Comparison of ENCODE assay signal across 14 cellular contexts in genomic region chr18:9771977-9772660, GRCh38.
DNase-seq lines count a peak whose midpoint lies in the region; ATAC-seq, FAIRE-seq and TF ChIP-seq lines count a peak whose summit lies in the region.
"Had no signal": no experiment of that assay in that cellular context is flagged by ENCODE, and none has a peak within 500 bp of the region (broad histone marks: within the 10 kb centered on the region; RNA-seq: fewer than 3 reads in every experiment).

No MANE protein-coding gene starts in this region.

- no peaks in the 10 kb centered on the region for H3K36me3 Mint-ChIP-seq in stimulated activated effector memory CD8-positive, alpha-beta T cell treated with anti-CD3 and anti-CD28 coated beads, Interleukin-12 subunit alpha, Interleukin-12 subunit beta, amount 100 ng/mL, for 72 hours

- 63% methylated on average over 14 of the region's 14 CpGs for WGBS in HepG2 (ENCODE audit: low lambda C conversion rate)

- TF ChIP-seq RAD21 in HepG2 (CRISPR knock-in tag; IDR thresholded peaks at IDR 0.05), result no peak

- H4K20me1 ChIP-seq in OCI-LY7 (ENCODE audit: insufficient read depth, low read length) (no peaks in the 10 kb centered on the region), HepG2 (ENCODE audit: insufficient read depth, low read length) (no peaks in the 10 kb centered on the region)

- no peaks in the 10 kb centered on the region for H3K4me1 Mint-ChIP-seq in stimulated activated effector memory CD8-positive, alpha-beta T cell treated with anti-CD3 and anti-CD28 coated beads, Interleukin-12 subunit alpha, Interleukin-12 subunit beta, amount 100 ng/mL, for 72 hours

- no peak overlapping the region for H3K4me2 ChIP-seq in OCI-LY7 (ENCODE audit: low read length)
- 0 out of 2 replicates have a peak overlapping the region, but pooled peaks have one; percentile 70 for H3K4me2 ChIP-seq in HepG2 (ENCODE audit: low read depth, low read length)

- H3K9me3 ChIP-seq in OCI-LY7 (ENCODE audit: low read length), result no peaks in the 10 kb centered on the region
- no peaks in the 10 kb centered on the region for H3K9me3 ChIP-seq in HepG2 (ENCODE audit: low read length)
- H3K9me3 ChIP-seq in WERI-Rb-1 (ENCODE audit: severe bottlenecking), result no peaks in the 10 kb centered on the region
- H3K9me3 ChIP-seq: heart left ventricle had no signal

- H3K27ac ChIP-seq in OCI-LY7 (ENCODE audit: low read depth, low read length, poor library complexity, severe bottlenecking) (no peak overlapping the region), HepG2 (ENCODE audit: extremely low read length, insufficient read depth, low read length) (no peak overlapping the region), RWPE1 (no peak overlapping the region), WERI-Rb-1 (no peak overlapping the region)
- H3K27ac ChIP-seq: epithelial cell of prostate, SK-N-MC had no signal

- TF ChIP-seq CTCF in OCI-LY7 (conservative IDR thresholded peaks at IDR 0.05; ENCODE audit: low read length), result no peak
- TF ChIP-seq CTCF in HepG2 (CRISPR knock-in tag; IDR thresholded peaks at IDR 0.05), result no peak
- TF ChIP-seq CTCF in RWPE1 (conservative IDR thresholded peaks at IDR 0.05; ENCODE audit: low read depth), result no peak
- TF ChIP-seq CTCF in WERI-Rb-1 (IDR thresholded peaks at IDR 0.05; ENCODE audit: low read depth, low read length), result no peak

- TF ChIP-seq POLR2A in HepG2 (IDR thresholded peaks at IDR 0.05; ENCODE audit: insufficient read depth in 1 of 2, low read depth in 2 of 2, low read length in 2 of 2), result no peak

- CTCF ChIA-PET in OCI-LY7 (lab: Charles Lee; ENCODE audit: unreplicated experiment), result no interaction called here
- CTCF ChIA-PET in HepG2 (lab: Yijun Ruan, JAX; ENCODE audit: low intra/inter-chr PET ratio, low total read pairs), result interaction anchor here (2.9 kb wide), 1 partner anchor 197 kb away, joined by 27 read pairs; no protein-coding TSS in a partner anchor
- CTCF ChIA-PET in RWPE1 (lab: Yijun Ruan, JAX), result interaction anchor here (0.7 kb wide), 2 partner anchors 17 to 133 kb away, joined by 3 read pairs; no protein-coding TSS in a partner anchor

- peak; percentile 84 for DNase-seq in CD1c-positive myeloid dendritic cell (ENCODE audit: extremely low spot score)
- no peak for DNase-seq in OCI-LY7 (ENCODE audit: low spot score)
- no peak for DNase-seq in HepG2 (ENCODE audit: low spot score)
- DNase-seq in stimulated activated effector memory CD8-positive, alpha-beta T cell treated with anti-CD3 and anti-CD28 coated beads, Interleukin-12 subunit alpha, Interleukin-12 subunit beta, amount 100 ng/mL, for 72 hours (ENCODE audit: low spot score in 2 of 2), result no peak
- no peak for DNase-seq in RWPE1 (ENCODE audit: low spot score)
- no peak for DNase-seq in WERI-Rb-1
- no peak for DNase-seq in stimulated activated CD4-positive, alpha-beta T cell treated with anti-CD3 and anti-CD28 coated beads, Interleukin-4, amount 100 ng/mL, for 24 hours
- DNase-seq in frontal cortex (ENCODE audit: low spot score in 2 of 2), result no peak

- TF ChIP-seq EP300 in HepG2 (IDR thresholded peaks at IDR 0.05; ENCODE audit: low read depth in 2 of 2, low read length in 2 of 2), result no peak
- TF ChIP-seq EP300 in HepG2 (CRISPR knock-in tag; IDR thresholded peaks at IDR 0.05; ENCODE audit: borderline replicate concordance), result no peak

- H3K36me3 ChIP-seq in OCI-LY7 (ENCODE audit: insufficient read depth, low read length) (no peaks in the 10 kb centered on the region), HepG2 (replicated peaks in 1 of 2; ENCODE audit: control insufficient read depth in 1 of 2, insufficient read depth in 2 of 2, low read length in 2 of 2) (no peaks in the 10 kb centered on the region), WERI-Rb-1 (no peaks in the 10 kb centered on the region)
- H3K36me3 ChIP-seq: heart left ventricle had no signal

- no peak overlapping the region for H3K4me3 Mint-ChIP-seq in stimulated activated effector memory CD8-positive, alpha-beta T cell treated with anti-CD3 and anti-CD28 coated beads, Interleukin-12 subunit alpha, Interleukin-12 subunit beta, amount 100 ng/mL, for 72 hours
- H3K4me3 Mint-ChIP-seq: activated CD8-positive, alpha-beta T cell treated with anti-CD3 and anti-CD28 coated beads, Interleukin-2, amount 10 ng/mL, durations not matched to agents 7 days and 5 days had no signal

- H2AFZ ChIP-seq in OCI-LY7 (ENCODE audit: low read length) (0 out of 2 replicates have a peak overlapping the region, but pooled peaks have one; percentile 45), HepG2 (ENCODE audit: low read length) (no peak overlapping the region)

- no peak overlapping the region for H3K27ac Mint-ChIP-seq in stimulated activated effector memory CD8-positive, alpha-beta T cell treated with anti-CD3 and anti-CD28 coated beads, Interleukin-12 subunit alpha, Interleukin-12 subunit beta, amount 100 ng/mL, for 72 hours
- H3K27ac Mint-ChIP-seq: activated CD8-positive, alpha-beta T cell treated with anti-CD3 and anti-CD28 coated beads, Interleukin-2, amount 10 ng/mL, durations not matched to agents 7 days and 5 days; activated T-helper 2 cell treated with anti-CD3 and anti-CD28 coated beads, Interferon-gamma antibody, Interleukin-2, Interleukin-4, amounts not matched to agents 10 μg/mL and 5 μg/mL and 100 μg/mL, durations not matched to agents 14 hours and 24 hours and 36 hours had no signal

- peaks cover 0 to 5% of the 10 kb centered on the region in 2 experiments; a peak in 1 of 5 replicates for H3K27me3 ChIP-seq in HepG2 (ENCODE audit: control insufficient read depth in 1 of 2, insufficient read depth in 2 of 2, low read length in 2 of 2)
- no peaks in the 10 kb centered on the region for H3K27me3 ChIP-seq in WERI-Rb-1 (ENCODE audit: insufficient read depth, low read depth, severe bottlenecking)
- H3K27me3 ChIP-seq: heart left ventricle had no signal

- no peak; the same call in 2 of the 3 replicates for ATAC-seq in HepG2
- ATAC-seq in stimulated activated effector memory CD8-positive, alpha-beta T cell treated with anti-CD3 and anti-CD28 coated beads, Interleukin-12 subunit alpha, Interleukin-12 subunit beta, amount 100 ng/mL, for 72 hours, result peak; percentile 36

- no peaks in the 10 kb centered on the region for H3K4me1 ChIP-seq in OCI-LY7 (ENCODE audit: insufficient read depth, low read length, poor library complexity, severe bottlenecking)
- peaks cover 17% of the 10 kb centered on the region for H3K4me1 ChIP-seq in HepG2 (ENCODE audit: insufficient read depth, low read length)

- no peaks in the 10 kb centered on the region for H3K9me2 ChIP-seq in OCI-LY7 (ENCODE audit: insufficient read depth, low read length)

- FAIRE-seq in HepG2 (lab: Jason Lieb, UNC) (no peak), frontal cortex (lab: Jason Lieb, UNC) (no peak)
- FAIRE-seq: kidney had no signal

- BruUV-seq in OCI-LY7 (replicated peaks; lab: Mats Ljungman, UMichigan), result no TSS peak
- no TSS peak for BruUV-seq in HepG2 (replicated peaks; lab: Mats Ljungman, UMichigan)

- H3K4me3 ChIP-seq in OCI-LY7 (ENCODE audit: low read depth, low read length, poor library complexity, severe bottlenecking), result no peak overlapping the region
- H3K4me3 ChIP-seq in HepG2 (replicated peaks in 1 of 3; ENCODE audit: insufficient read depth in 1 of 3, low read depth in 2 of 3, low read length in 3 of 3), result no peak overlapping the region
- no peak overlapping the region for H3K4me3 ChIP-seq in WERI-Rb-1 (ENCODE audit: low read depth, low read length)
- H3K4me3 ChIP-seq: SK-N-MC had no signal

- no peaks in the 10 kb centered on the region for H3K79me2 ChIP-seq in OCI-LY7 (ENCODE audit: insufficient read depth, low read depth, low read length)
- no peaks in the 10 kb centered on the region for H3K79me2 ChIP-seq in HepG2 (ENCODE audit: insufficient read depth, low read length)

- POLR2A ChIA-PET in OCI-LY7 (lab: Charles Lee) (interaction anchor here (0.6 kb wide), 1 partner anchor 54 kb away, joined by 3 read pairs; no protein-coding TSS in a partner anchor), HepG2 (lab: Yijun Ruan, JAX) (no interaction called here), RWPE1 (lab: Yijun Ruan, JAX; ENCODE audit: low non-redundant PET) (no interaction called here)

- H3K9ac ChIP-seq in HepG2 (ENCODE audit: insufficient read depth, low read depth, low read length), result no peak overlapping the region

- H3K9me3 Mint-ChIP-seq in stimulated activated effector memory CD8-positive, alpha-beta T cell treated with anti-CD3 and anti-CD28 coated beads, Interleukin-12 subunit alpha, Interleukin-12 subunit beta, amount 100 ng/mL, for 72 hours, result no peaks in the 10 kb centered on the region
- H3K9me3 Mint-ChIP-seq: activated T-helper 2 cell treated with anti-CD3 and anti-CD28 coated beads, Interferon-gamma antibody, Interleukin-2, Interleukin-4, amounts not matched to agents 10 μg/mL and 5 μg/mL and 100 μg/mL, durations not matched to agents 14 hours and 24 hours and 36 hours had no signal

- in situ Hi-C loops in HepG2 (cut with HindIII; ENCODE audit: extremely low pct_ligation_motif_present, low pct_unique_long_range_greater_than_20kb), result no loop called here

- intact Hi-C loops in OCI-LY7 (cut with micrococcal nuclease; ENCODE audit: unreplicated experiment) (no loop called here), HepG2 (cut with micrococcal nuclease; ENCODE audit: unreplicated experiment) (loop anchor here (2.0 to 10.0 kb wide), 2 partner anchors 87 to 197 kb away; no protein-coding TSS in a partner anchor)

TF ChIP-seq in HepG2, 621 proteins besides CTCF, POLR2A, EP300 and RAD21:
- TF ChIP-seq PHF8 (CRISPR knock-in tag; IDR thresholded peaks at IDR 0.05) (peak; percentile 3; the same call in 1 of the 2 replicates), GMEB2 (CRISPR knock-in tag; IDR thresholded peaks at IDR 0.05; ENCODE audit: low read depth) (no peak), ZNF414 (CRISPR knock-in tag; IDR thresholded peaks at IDR 0.05) (no peak), NRL (CRISPR knock-in tag; IDR thresholded peaks at IDR 0.05; ENCODE audit: borderline replicate concordance) (no peak)
